Comparison of ENCODE assay signal across 9 cellular contexts in genomic region chr17:55577011-55577586, GRCh38.
A peak's percentile ranks its signal among the peaks of the same experiment; 100 is the strongest.
DNase-seq lines count a peak whose midpoint lies in the region; ATAC-seq and TF ChIP-seq lines count a peak whose summit lies in the region.
"Had no signal": no experiment of that assay in that cellular context is flagged by ENCODE, and none has a peak within 500 bp of the region (broad histone marks: within the 10 kb centered on the region; RNA-seq: fewer than 3 reads in every experiment).

No MANE protein-coding gene starts in this region.

- H3K36me3 ChIP-seq in brain microvascular endothelial cell (replicated peaks), result no peaks in the 10 kb centered on the region
- no peaks in the 10 kb centered on the region for H3K36me3 ChIP-seq in subcutaneous abdominal adipose tissue (ENCODE audit: control insufficient read depth in 5 of 5, insufficient read depth in 5 of 5, low read length in 5 of 5)

- H3K27ac ChIP-seq in brain microvascular endothelial cell (peak overlapping the region; percentile 98), subcutaneous abdominal adipose tissue (ENCODE audit: low read depth, low read length) (peak overlapping the region; percentile 88)
- H3K27ac ChIP-seq: C4-2B had no signal

- H3K9me3 ChIP-seq in subcutaneous abdominal adipose tissue (ENCODE audit: control insufficient read depth in 5 of 5, low read length in 5 of 5), result no peaks in the 10 kb centered on the region

- peaks cover 6 to 39% (median 33%) of the 10 kb centered on the region in 5 donors for H3K4me1 ChIP-seq in subcutaneous abdominal adipose tissue (ENCODE audit: control insufficient read depth in 5 of 5, insufficient read depth in 5 of 5, low read length in 5 of 5)

- TF ChIP-seq CTCF in brain microvascular endothelial cell (IDR thresholded peaks at IDR 0.05; ENCODE audit: low read depth, low read length, missing control alignments), result no peak

- H3K27me3 ChIP-seq in brain microvascular endothelial cell (replicated peaks) (no peaks in the 10 kb centered on the region), subcutaneous abdominal adipose tissue (ENCODE audit: control insufficient read depth in 5 of 5, insufficient read depth in 4 of 5, low read length in 5 of 5) (no peaks in the 10 kb centered on the region)

- H3K4me3 ChIP-seq in brain microvascular endothelial cell (ENCODE audit: low read depth, low read length) (peak overlapping the region; percentile 32), subcutaneous abdominal adipose tissue (ENCODE audit: low read depth in 1 of 5, low read length in 5 of 5) (peak overlapping the region; percentile 54 to 73 (median 66))

- in situ Hi-C loops in SK-MEL-5 (cut with HindIII; ENCODE audit: low pct_unique_long_range_greater_than_20kb, low sequenced_read_pairs), result no loop called here
- in situ Hi-C loops in brain microvascular endothelial cell (cut with HindIII; ENCODE audit: low pct_ligation_motif_present, low sequenced_read_pairs), result no loop called here

- DNase-seq in activated CD4-positive, CD25-positive, alpha-beta regulatory T cell (lab: John Stamatoyannopoulos, UW), result no peak
- peak; percentile 43 for DNase-seq in SK-MEL-5 (ENCODE audit: low read depth, low spot score)
- DNase-seq in brain microvascular endothelial cell, result peak; percentile 81
- peak; percentile 4 for DNase-seq in midbrain (lab: John Stamatoyannopoulos, UW)
- no peak for DNase-seq in HuH-7 (ENCODE audit: low spot score)

- peak overlapping the region; percentile 63 to 92 (median 75) for H3K9ac ChIP-seq in subcutaneous abdominal adipose tissue (ENCODE audit: low read length in 5 of 5)

- peak; percentile 69 to 70 for ATAC-seq in activated CD4-positive, CD25-positive, alpha-beta regulatory T cell treated with anti-CD3 and anti-CD28 coated beads, Interleukin-2, amount 50 U/mL, for 24 hours
- ATAC-seq in HG03066 (IDR thresholded peaks at IDR 0.05; ENCODE audit: low read depth, unreplicated experiment), result peak; percentile 69

Comparison
In these comparisons a context has a peak if more than half of its experiments do, and no peak if none do; other contexts are left out.
1. DNase-seq: peak in SK-MEL-5 (single experiment), brain microvascular endothelial cell (single experiment) and midbrain (single experiment); none in activated CD4-positive, CD25-positive, alpha-beta regulatory T cell (0 of 4) and HuH-7 (single experiment).